Comparison of ENCODE assay signal across 31 cellular contexts in the genomic region with DNA sequence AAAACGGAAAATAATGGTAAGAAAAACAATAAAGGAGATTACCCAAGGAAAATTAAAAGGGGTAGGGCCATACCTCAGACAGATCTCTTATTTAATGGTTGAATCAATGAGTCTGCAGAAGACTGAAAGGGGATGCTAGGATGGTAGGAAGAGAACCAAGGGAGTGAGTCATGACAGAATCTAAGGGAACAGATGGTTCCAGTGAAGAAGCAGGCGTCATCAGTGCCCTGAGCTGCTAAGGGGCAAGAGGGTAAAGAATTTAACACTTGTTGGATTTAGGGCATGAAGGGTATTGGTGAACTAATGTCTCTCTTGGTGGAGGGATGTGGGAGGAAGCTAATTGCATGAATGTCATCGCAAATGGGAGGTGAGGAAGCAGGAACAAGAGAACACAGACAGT.
"Had no signal": no experiment of that assay in that cellular context is flagged by ENCODE, and none has a peak within 500 bp of the region (broad histone marks: within the 10 kb centered on the region; RNA-seq: fewer than 3 reads in every experiment).

No MANE protein-coding gene starts in this region.

- H3K36me3 ChIP-seq: breast epithelium, MG63, SJCRH30 had no signal

- FAIRE-seq: astrocyte, TTC549 had no signal

- H3K4me2 ChIP-seq: PC-9 had no signal

- H3K27ac ChIP-seq: body of pancreas, breast epithelium, PC-9, SJCRH30, SK-N-MC had no signal

- H2AFZ ChIP-seq: PC-9 had no signal

- DNase-seq: activated CD4-positive, alpha-beta T cell treated with anti-CD3 and anti-CD28 coated beads, Interleukin-2, amount 10 ng/mL, durations not matched to agents 24 days and 14 days; activated CD4-positive, alpha-beta T cell treated with anti-CD3 and anti-CD28 coated beads, Interleukin-2, amount 50 U/mL, for 4 hours; activated CD8-positive, alpha-beta T cell treated with anti-CD3 and anti-CD28 coated beads for 36 hours; activated gamma-delta T cell; activated naive CD4-positive, alpha-beta T cell treated with Interleukin-2 at 50 U/mL for 16 hours; activated naive CD8-positive, alpha-beta T cell treated with anti-CD3 and anti-CD28 coated beads, Interleukin-2, amount 10 ng/mL, durations not matched to agents 7 days and 5 days; activated T-cell treated with anti-CD3 and anti-CD28 coated beads, Interleukin-2, amount 50 U/mL, for 1 hour; activated T-cell treated with anti-CD3 and anti-CD28 coated beads, Interleukin-2, amount 50 U/mL, for 72 hours; amygdala; body of pancreas; Karpas-422; KBM-7; MG63; MV-4-11; NCI-H1092; NCI-H146; NCI-H187; NCI-H2029 treated with DMSO at 0.1 percent for 48 hours; NCI-H2107; NCI-H2171; NCI-H510A; NCI-H526; NCI-H748 treated with DMSO at 0.1 percent for 48 hours; NK-92 treated with Interleukin-12 subunit alpha and Interleukin-12 subunit beta, amount 100 ng/mL, for 24 hours; PC-9; SHP77 had no signal

- H3K27me3 ChIP-seq: body of pancreas, breast epithelium, MG63, SJCRH30 had no signal

- H3K4me3 ChIP-seq: body of pancreas, breast epithelium, MG63, PC-9, SJCRH30, SK-N-MC had no signal

- H3K4me1 ChIP-seq: body of pancreas, breast epithelium had no signal

- H3K9me3 ChIP-seq: body of pancreas, breast epithelium, MG63 had no signal
